In the genomic region with DNA sequence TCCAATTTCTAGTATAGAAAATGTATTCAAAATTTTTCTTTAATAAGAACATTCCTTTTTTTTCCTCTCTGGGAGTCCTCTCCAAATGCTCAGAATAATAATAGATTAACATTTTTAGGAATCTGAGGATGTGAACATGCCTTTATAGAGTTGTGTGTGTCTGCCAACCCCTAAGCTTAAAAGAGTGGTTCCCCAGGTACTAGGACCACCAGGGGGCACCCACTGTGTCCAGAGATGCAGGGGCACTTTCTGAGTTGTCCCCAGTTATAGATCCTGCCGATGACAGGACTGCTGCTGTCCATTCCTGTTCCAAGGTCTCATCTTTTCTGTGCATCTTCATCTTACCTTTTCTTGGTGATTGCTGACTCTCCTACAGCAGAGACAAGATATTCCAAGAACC, we compare ENCODE assay signal across 12 cellular contexts. TPM values are rescaled to one million over a fixed set of nuclear protein-coding genes. Genes with fewer than 3 reads are reported as not detected.
A peak's percentile ranks its signal among the peaks of the same experiment; 100 is the strongest.
DNase-seq lines count a peak whose midpoint lies in the region; ATAC-seq and TF ChIP-seq lines count a peak whose summit lies in the region.
"Had no signal": no experiment of that assay in that cellular context is flagged by ENCODE, and none has a peak within 500 bp of the region (broad histone marks: within the 10 kb centered on the region; RNA-seq: fewer than 3 reads in every experiment).

No MANE protein-coding gene starts in this region.

- in situ Hi-C loops in gastrocnemius medialis (cut with MboI; ENCODE audit: low sequenced_read_pairs in 4 of 4), result no loop called here

- H3K27ac Mint-ChIP-seq in stimulated activated naive CD8-positive, alpha-beta T cell treated with anti-CD3 and anti-CD28 coated beads, Interleukin-15, amount 100 ng/mL, for 72 hours, result no peak overlapping the region
- H3K27ac Mint-ChIP-seq in endodermal cell, result no peak overlapping the region
- no peak overlapping the region for H3K27ac Mint-ChIP-seq in progenitor cell of endocrine pancreas
- H3K27ac Mint-ChIP-seq: stimulated activated naive CD8-positive, alpha-beta T cell treated with anti-CD3 and anti-CD28 coated beads, Interleukin-15, Interleukin-2, amounts not matched to agents 100 ng/mL and 50 ng/mL, for 24 hours had no signal

- no peak overlapping the region for H3K4me2 ChIP-seq in OCI-LY7 (ENCODE audit: low read length)

- peak; percentile 46 for TF ChIP-seq CTCF in OCI-LY7 (conservative IDR thresholded peaks at IDR 0.05; ENCODE audit: low read length)
- peak; percentile 72 for TF ChIP-seq CTCF in endodermal cell (conservative IDR thresholded peaks at IDR 0.05)
- no peak for TF ChIP-seq CTCF in progenitor cell of endocrine pancreas (IDR thresholded peaks at IDR 0.05; ENCODE audit: unreplicated experiment)
- TF ChIP-seq CTCF in gastrocnemius medialis (IDR thresholded peaks at IDR 0.05 in 4 of 5, conservative IDR thresholded peaks at IDR 0.05 in 1 of 5), result no peak

- no peaks in the 10 kb centered on the region for H3K9me2 ChIP-seq in OCI-LY7 (ENCODE audit: insufficient read depth, low read length)

- POLR2A ChIA-PET in OCI-LY7 (lab: Charles Lee), result no interaction called here

- CTCF ChIA-PET in OCI-LY7 (lab: Charles Lee; ENCODE audit: unreplicated experiment), result no interaction called here

- no peaks in the 10 kb centered on the region for H3K79me2 ChIP-seq in OCI-LY7 (ENCODE audit: insufficient read depth, low read depth, low read length)

- no peak overlapping the region for H3K4me3 ChIP-seq in OCI-LY7 (ENCODE audit: low read depth, low read length, poor library complexity, severe bottlenecking)
- no peak overlapping the region for H3K4me3 ChIP-seq in endodermal cell (ENCODE audit: low read length)
- no peak overlapping the region for H3K4me3 ChIP-seq in aorta (ENCODE audit: low read length in 2 of 2)
- no peak overlapping the region for H3K4me3 ChIP-seq in gastrocnemius medialis
- H3K4me3 ChIP-seq: psoas muscle had no signal

- BruUV-seq in OCI-LY7 (replicated peaks; lab: Mats Ljungman, UMichigan), result no TSS peak

- intact Hi-C loops in OCI-LY7 (cut with micrococcal nuclease; ENCODE audit: unreplicated experiment) (no loop called here), aorta (cut with DNase I) (loop anchor here (10.0 kb wide), 1 partner anchor 151 kb away; no protein-coding TSS in a partner anchor), gastrocnemius medialis (cut with DNase I; ENCODE audit: low total_unique reads) (no loop called here)

- H4K20me1 ChIP-seq in OCI-LY7 (ENCODE audit: insufficient read depth, low read length), result no peaks in the 10 kb centered on the region

- peaks cover 41% of the 10 kb centered on the region for H3K4me1 Mint-ChIP-seq in stimulated activated naive CD8-positive, alpha-beta T cell treated with anti-CD3 and anti-CD28 coated beads, Interleukin-15, amount 100 ng/mL, for 72 hours
- H3K4me1 Mint-ChIP-seq in endodermal cell (peaks cover 8% of the 10 kb centered on the region), progenitor cell of endocrine pancreas (ENCODE audit: low read depth) (peaks cover 11% of the 10 kb centered on the region)

- H3K36me3 ChIP-seq in OCI-LY7 (ENCODE audit: insufficient read depth, low read length) (no peaks in the 10 kb centered on the region), endodermal cell (ENCODE audit: control insufficient read depth, insufficient read depth, low read length) (no peaks in the 10 kb centered on the region), aorta (ENCODE audit: control insufficient read depth in 1 of 2, insufficient read depth in 2 of 2, low read length in 1 of 2) (no peaks in the 10 kb centered on the region), gastrocnemius medialis (no peaks in the 10 kb centered on the region)

- ATAC-seq in stimulated activated naive CD8-positive, alpha-beta T cell treated with anti-CD3 and anti-CD28 coated beads, Interleukin-15, Interleukin-2, amounts not matched to agents 100 U/mL and 50 U/mL, for 24 hours, result no peak
- no peak for ATAC-seq in stimulated activated naive CD8-positive, alpha-beta T cell treated with anti-CD3 and anti-CD28 coated beads, Interleukin-15, amount 100 ng/mL, for 72 hours
- ATAC-seq in aorta (ENCODE audit: low FRiP score), result no peak
- ATAC-seq in gastrocnemius medialis, result no peak
- ATAC-seq: psoas muscle had no signal

- H3K36me3 Mint-ChIP-seq in endodermal cell (ENCODE audit: low read depth) (no peaks in the 10 kb centered on the region), progenitor cell of endocrine pancreas (ENCODE audit: insufficient read depth) (no peaks in the 10 kb centered on the region)

- H3K9me3 ChIP-seq in OCI-LY7 (ENCODE audit: low read length) (no peaks in the 10 kb centered on the region), endodermal cell (ENCODE audit: control insufficient read depth, low read length) (no peaks in the 10 kb centered on the region), aorta (ENCODE audit: control insufficient read depth, low read length) (no peaks in the 10 kb centered on the region), gastrocnemius medialis (no peaks in the 10 kb centered on the region)
- H3K9me3 ChIP-seq: psoas muscle had no signal

- H3K9me3 Mint-ChIP-seq in stimulated activated naive CD8-positive, alpha-beta T cell treated with anti-CD3 and anti-CD28 coated beads, Interleukin-15, amount 100 ng/mL, for 72 hours, result peaks cover 0 to 4% of the 10 kb centered on the region in 2 donors
- H3K9me3 Mint-ChIP-seq in endodermal cell, result no peaks in the 10 kb centered on the region
- H3K9me3 Mint-ChIP-seq in progenitor cell of endocrine pancreas (ENCODE audit: low read depth), result no peaks in the 10 kb centered on the region

- no peaks in the 10 kb centered on the region for H3K27me3 Mint-ChIP-seq in stimulated activated naive CD8-positive, alpha-beta T cell treated with anti-CD3 and anti-CD28 coated beads, Interleukin-15, amount 100 ng/mL, for 72 hours
- peaks cover 8% of the 10 kb centered on the region for H3K27me3 Mint-ChIP-seq in endodermal cell (ENCODE audit: insufficient read depth)
- H3K27me3 Mint-ChIP-seq in progenitor cell of endocrine pancreas, result peaks cover 2% of the 10 kb centered on the region
- H3K27me3 Mint-ChIP-seq: stimulated activated naive CD8-positive, alpha-beta T cell treated with anti-CD3 and anti-CD28 coated beads, Interleukin-15, Interleukin-2, amounts not matched to agents 100 ng/mL and 50 ng/mL, for 24 hours had no signal

- peak; percentile 46 for DNase-seq in stimulated activated naive CD8-positive, alpha-beta T cell treated with anti-CD3 and anti-CD28 coated beads, Interleukin-15, Interleukin-2, amounts not matched to agents 100 U/mL and 50 U/mL, for 24 hours
- DNase-seq in stimulated activated naive CD8-positive, alpha-beta T cell treated with anti-CD3 and anti-CD28 coated beads, Interleukin-15, amount 100 ng/mL, for 72 hours, result no peak
- DNase-seq in OCI-LY7 (ENCODE audit: low spot score) (no peak), endodermal cell (peak; percentile 70), aorta (no peak), progenitor cell of endocrine pancreas (ENCODE audit: low spot score, unreplicated experiment) (no peak), superior temporal gyrus (ENCODE audit: extremely low spot score) (no peak), gastrocnemius medialis (no peak)
- DNase-seq: C1 segment of cervical spinal cord, NCI-H2227 treated with DMSO at 0.1 percent for 48 hours, psoas muscle had no signal

- TF ChIP-seq POLR2A in gastrocnemius medialis (IDR thresholded peaks at IDR 0.05), result no peak

- 82 to 89% methylated on average over 1 of the region's 1 CpG for WGBS in endodermal cell (ENCODE audit: insufficient coverage in 1 of 2, insufficient read length in 1 of 2), 2 experiments
- 81 to 86% methylated on average over 1 of the region's 1 CpG for WGBS in aorta, 2 donors

- no peak overlapping the region for H3K4me3 Mint-ChIP-seq in stimulated activated naive CD8-positive, alpha-beta T cell treated with anti-CD3 and anti-CD28 coated beads, Interleukin-15, amount 100 ng/mL, for 72 hours
- H3K4me3 Mint-ChIP-seq in endodermal cell (no peak overlapping the region), progenitor cell of endocrine pancreas (ENCODE audit: low read depth) (no peak overlapping the region)
- H3K4me3 Mint-ChIP-seq: stimulated activated naive CD8-positive, alpha-beta T cell treated with anti-CD3 and anti-CD28 coated beads, Interleukin-15, Interleukin-2, amounts not matched to agents 100 ng/mL and 50 ng/mL, for 24 hours had no signal

- H3K27me3 ChIP-seq in endodermal cell (ENCODE audit: control insufficient read depth, insufficient read depth, low read length, poor library complexity, severe bottlenecking) (no peaks in the 10 kb centered on the region), aorta (ENCODE audit: control insufficient read depth in 1 of 2, insufficient read depth in 2 of 2, low read length in 1 of 2) (no peaks in the 10 kb centered on the region), gastrocnemius medialis (peaks cover 0 to 9% (median 0%) of the 10 kb centered on the region in 3 donors)

- H3K4me1 ChIP-seq in OCI-LY7 (ENCODE audit: insufficient read depth, low read length, poor library complexity, severe bottlenecking), result no peaks in the 10 kb centered on the region
- peaks cover 7% of the 10 kb centered on the region for H3K4me1 ChIP-seq in endodermal cell (ENCODE audit: control insufficient read depth, insufficient read depth, low read length)
- peaks cover 0 to 9% of the 10 kb centered on the region in 2 donors for H3K4me1 ChIP-seq in aorta (ENCODE audit: control insufficient read depth in 1 of 2, insufficient read depth in 2 of 2, low read length in 2 of 2)
- peaks cover 16 to 29% of the 10 kb centered on the region in 2 donors for H3K4me1 ChIP-seq in gastrocnemius medialis

- no peak overlapping the region for H3K27ac ChIP-seq in OCI-LY7 (ENCODE audit: low read depth, low read length, poor library complexity, severe bottlenecking)
- H3K27ac ChIP-seq in endodermal cell (ENCODE audit: low read depth, low read length), result no peak overlapping the region
- peak overlapping the region; percentile 72 to 96 for H3K27ac ChIP-seq in aorta (ENCODE audit: low read depth in 1 of 2, low read length in 2 of 2)
- H3K27ac ChIP-seq in gastrocnemius medialis, result peak overlapping the region in 1 of 4 donors; percentile 84
- H3K27ac ChIP-seq: psoas muscle had no signal

- H3K9ac ChIP-seq in endodermal cell (ENCODE audit: extremely low read depth, low read length, poor library complexity, severe bottlenecking), result no peak overlapping the region

- H2AFZ ChIP-seq in OCI-LY7 (ENCODE audit: low read length), result no peak overlapping the region

RNA-seq across cellular contexts. Expression of gene MICAL2, which starts 27.0 kb away (rescaled TPM):
- not detected in 2 replicates for total RNA-seq in OCI-LY7 (2014; rRNA removed; shearing (Covaris generic))
- total RNA-seq in OCI-LY7 (2022), result 0.59 TPM in 1 of 2 replicates, not detected in the other
- total RNA-seq in endodermal cell, result 1 to 10 TPM; 1.5 to 1.9 TPM
- 2.2 TPM for polyA plus RNA-seq in endodermal cell (2013, experiment 1 of 2)
- polyA plus RNA-seq in endodermal cell (2013, experiment 2 of 2), result 3.8 TPM
- 100 to 1,000 TPM; 315 to 605 TPM for total RNA-seq in aorta
- polyA plus RNA-seq in aorta, result 100 to 1,000 TPM in 1 of 2 donors, 10 to 100 TPM in 1; 87.7 to 245 TPM
- total RNA-seq in progenitor cell of endocrine pancreas, result 8.3 and 10.0 TPM in 2 replicates
- 10 to 100 TPM; 24.7 to 53.7 (median 37.0) TPM for total RNA-seq in gastrocnemius medialis

Comparison
In these comparisons a context has a peak if more than half of its experiments do, and no peak if none do; other contexts are left out.
1. DNase-seq: peak in stimulated activated naive CD8-positive, alpha-beta T cell treated with anti-CD3 and anti-CD28 coated beads, Interleukin-15, Interleukin-2, amounts not matched to agents 100 U/mL and 50 U/mL, for 24 hours (single experiment) and endodermal cell (single experiment); none in stimulated activated naive CD8-positive, alpha-beta T cell treated with anti-CD3 and anti-CD28 coated beads, Interleukin-15, amount 100 ng/mL, for 72 hours (0 of 2), OCI-LY7 (single experiment), aorta (0 of 2), progenitor cell of endocrine pancreas (single experiment), superior temporal gyrus (single experiment) and gastrocnemius medialis (0 of 2).
2. H3K27ac ChIP-seq: peak in aorta (2 of 2); none in OCI-LY7 (single experiment) and endodermal cell (single experiment).
3. CTCF ChIP-seq: peak in OCI-LY7 (single experiment) and endodermal cell (single experiment); none in progenitor cell of endocrine pancreas (single experiment) and gastrocnemius medialis (0 of 5).
4. RNA of gene MICAL2, which starts 27.0 kb away (total RNA-seq): 315 to 605 TPM in aorta; 24.7 to 53.7 TPM in gastrocnemius medialis, 8.3 to 10.0 TPM in progenitor cell of endocrine pancreas, 1.5 to 1.9 TPM in endodermal cell and 0.59 TPM in OCI-LY7; every median in the first group is over 4 times any median in the second.
5. intact Hi-C loops: an anchor here in aorta (10.0 kb wide); none called in OCI-LY7 and gastrocnemius medialis.